22 cellular contexts compared by ENCODE assay signal in the genomic region with DNA sequence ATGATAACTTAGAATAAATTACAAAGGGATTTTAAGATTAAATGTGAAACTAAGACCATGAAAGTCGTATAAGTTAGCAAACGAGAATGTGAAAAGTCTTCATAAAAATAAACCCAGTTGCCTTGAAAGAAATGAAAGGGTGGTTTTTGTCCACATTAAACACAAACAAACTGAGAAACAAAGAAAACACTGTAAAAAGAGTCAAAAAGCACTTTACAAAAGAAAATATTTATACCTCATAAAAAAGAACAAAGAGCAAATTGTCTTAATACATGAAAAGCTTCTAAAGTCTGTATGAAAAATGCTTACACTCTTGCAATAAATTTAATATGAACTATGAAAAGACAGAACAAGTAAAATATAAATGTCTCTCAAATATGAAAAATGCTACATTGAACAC.
"Had no signal": no experiment of that assay in that cellular context is flagged by ENCODE, and none has a peak within 500 bp of the region (broad histone marks: within the 10 kb centered on the region; RNA-seq: fewer than 3 reads in every experiment).

No MANE protein-coding gene starts in this region.

- ATAC-seq: natural killer cell; right lobe of liver; stimulated activated naive B cell treated with anti-CD40 and anti-IgM and Interleukin-4, amounts not matched to agents 10 μg/mL and 1 μg/mL and 100 μg/mL, for 72 hours had no signal

- H3K4me1 ChIP-seq: left ventricle myocardium inferior, neural progenitor cell, right atrium auricular region, right lobe of liver, suprapubic skin, tibial artery, uterus had no signal

- DNase-seq: islet precursor cell; left ventricle myocardium inferior; mesendoderm; naive B cell; natural killer cell; nephron progenitor cell; occipital lobe; ovary; right lobe of liver; stimulated activated CD4-positive, alpha-beta T cell treated with anti-CD3 and anti-CD28 coated beads, Interleukin-1b, Interleukin-23, amount 100 ng/mL, for 48 hours; stimulated activated CD4-positive, alpha-beta T cell treated with anti-CD3 and anti-CD28 coated beads, Interleukin-2, amount 100 ng/mL, for 48 hours; stimulated activated naive B cell treated with anti-CD40 and anti-IgM and Interleukin-4, amounts not matched to agents 10 μg/mL and 1 μg/mL and 100 μg/mL, for 72 hours; tibial artery; uterus had no signal

- H3K36me3 ChIP-seq: left ventricle myocardium inferior, neural progenitor cell, neutrophil, ovary, right atrium auricular region, right lobe of liver, suprapubic skin, thoracic aorta, tibial artery, uterus had no signal

- H3K27me3 ChIP-seq: hepatocyte, neural progenitor cell, neutrophil, ovary, right atrium auricular region, right lobe of liver, suprapubic skin, tibial artery, uterus had no signal

- H3K9me3 ChIP-seq: neutrophil, ovary, right atrium auricular region, right lobe of liver, suprapubic skin, thoracic aorta, tibial artery, uterus had no signal

- H3K79me2 ChIP-seq: hepatocyte had no signal

- H3K27ac ChIP-seq: hepatocyte, left ventricle myocardium inferior, neural progenitor cell, neutrophil, ovary, right atrium auricular region, right lobe of liver, suprapubic skin, thoracic aorta, tibial artery, uterus had no signal

- H3K4me2 ChIP-seq: hepatocyte, neural progenitor cell, smooth muscle cell had no signal

- H3K4me3 ChIP-seq: hepatocyte, left ventricle myocardium inferior, lung, neural progenitor cell, ovary, right atrium auricular region, right lobe of liver, smooth muscle cell, suprapubic skin, thoracic aorta, tibial artery, uterus had no signal

- H2AFZ ChIP-seq: hepatocyte, neural progenitor cell had no signal
